In genomic region chr3:40109641-40110490, GRCh38 we compare ENCODE assay signal across 11 cellular contexts.
A peak's percentile ranks its signal among the peaks of the same experiment; 100 is the strongest.
DNase-seq lines count a peak whose midpoint lies in the region; ATAC-seq and TF ChIP-seq lines count a peak whose summit lies in the region.
"Had no signal": no experiment of that assay in that cellular context is flagged by ENCODE, and none has a peak within 500 bp of the region (broad histone marks: within the 10 kb centered on the region; RNA-seq: fewer than 3 reads in every experiment).

No MANE protein-coding gene starts in this region.

- ATAC-seq in HG03175 (IDR thresholded peaks at IDR 0.05; ENCODE audit: unreplicated experiment) (no peak), GM18868 (IDR thresholded peaks at IDR 0.05; ENCODE audit: unreplicated experiment) (no peak)
- ATAC-seq: lower lobe of right lung had no signal

- peak; percentile 23; the same call in 1 of the 2 replicates for TF ChIP-seq CTCF in A673 (conservative IDR thresholded peaks at IDR 0.05; ENCODE audit: low read depth, low read length)
- peak; percentile 35 for TF ChIP-seq CTCF in astrocyte of the spinal cord (IDR thresholded peaks at IDR 0.05; ENCODE audit: low read depth, low read length)

- POLR2A ChIA-PET in A673 (lab: Charles Lee; ENCODE audit: low non-redundant PET) = no interaction called here

- BruUV-seq in A673 (replicated peaks; lab: Mats Ljungman, UMichigan) = no TSS peak

- in situ Hi-C loops in HAP-1 (cut with MboI; ENCODE audit: low sequenced_read_pairs) = no loop called here
- in situ Hi-C loops in astrocyte of the spinal cord (cut with HindIII; ENCODE audit: low sequenced_read_pairs) = no loop called here

- intact Hi-C loops in A673 (cut with micrococcal nuclease; ENCODE audit: unreplicated experiment) = no loop called here

- H3K4me3 ChIP-seq in A673 (ENCODE audit: low read depth, low read length, poor library complexity, severe bottlenecking) = no peak overlapping the region
- H3K4me3 ChIP-seq in HAP-1 = no peak overlapping the region
- H3K4me3 ChIP-seq in astrocyte of the spinal cord (ENCODE audit: low read depth, low read length) = no peak overlapping the region
- H3K4me3 ChIP-seq: lower lobe of right lung, testis had no signal

- no peak for DNase-seq in A673 (ENCODE audit: low spot score)
- DNase-seq in HAP-1 (ENCODE audit: low spot score in 2 of 2) = peak; percentile 85 to 92
- no peak for DNase-seq in astrocyte of the spinal cord (ENCODE audit: low read depth, low spot score)
- DNase-seq in islet precursor cell = peak; percentile 72
- no peak for DNase-seq in mucosa of gallbladder (ENCODE audit: low spot score)
- no peak for DNase-seq in SHP77 (lab: John Stamatoyannopoulos, UW)
- DNase-seq: lower lobe of right lung, testis had no signal

- no peaks in the 10 kb centered on the region for H3K9me3 ChIP-seq in A673 (ENCODE audit: low read depth, low read length, poor library complexity, severe bottlenecking)
- no peaks in the 10 kb centered on the region for H3K9me3 ChIP-seq in HAP-1
- H3K9me3 ChIP-seq: lower lobe of right lung, testis had no signal

- no peak overlapping the region for H3K27ac ChIP-seq in A673 (ENCODE audit: low read depth, low read length, poor library complexity, severe bottlenecking)
- H3K27ac ChIP-seq: HL-60, lower lobe of right lung, testis had no signal

- H3K36me3 ChIP-seq in A673 (ENCODE audit: insufficient read depth, low read length, poor library complexity, severe bottlenecking) (no peaks in the 10 kb centered on the region), HAP-1 (replicated peaks) (no peaks in the 10 kb centered on the region)
- H3K36me3 ChIP-seq: lower lobe of right lung had no signal

- H3K27me3 ChIP-seq in A673 (replicated peaks; ENCODE audit: insufficient read depth, low read depth, low read length, poor library complexity) (no peaks in the 10 kb centered on the region), HAP-1 (ENCODE audit: low read depth) (no peaks in the 10 kb centered on the region)
- H3K27me3 ChIP-seq: testis had no signal

- CTCF ChIA-PET in A673 (lab: Charles Lee) = no interaction called here

- no peaks in the 10 kb centered on the region for H3K4me1 ChIP-seq in A673 (ENCODE audit: insufficient read depth, low read length, poor library complexity, severe bottlenecking)
- peaks cover 39% of the 10 kb centered on the region for H3K4me1 ChIP-seq in HAP-1
- H3K4me1 ChIP-seq: lower lobe of right lung, testis had no signal

Comparison
In these comparisons a context has a peak if more than half of its experiments do, and no peak if none do; other contexts are left out.
1. DNase-seq: peak in HAP-1 (2 of 2) and islet precursor cell (single experiment); none in A673 (single experiment), astrocyte of the spinal cord (single experiment), mucosa of gallbladder (single experiment) and SHP77 (0 of 2).